14 cellular contexts compared by ENCODE assay signal in the genomic region with DNA sequence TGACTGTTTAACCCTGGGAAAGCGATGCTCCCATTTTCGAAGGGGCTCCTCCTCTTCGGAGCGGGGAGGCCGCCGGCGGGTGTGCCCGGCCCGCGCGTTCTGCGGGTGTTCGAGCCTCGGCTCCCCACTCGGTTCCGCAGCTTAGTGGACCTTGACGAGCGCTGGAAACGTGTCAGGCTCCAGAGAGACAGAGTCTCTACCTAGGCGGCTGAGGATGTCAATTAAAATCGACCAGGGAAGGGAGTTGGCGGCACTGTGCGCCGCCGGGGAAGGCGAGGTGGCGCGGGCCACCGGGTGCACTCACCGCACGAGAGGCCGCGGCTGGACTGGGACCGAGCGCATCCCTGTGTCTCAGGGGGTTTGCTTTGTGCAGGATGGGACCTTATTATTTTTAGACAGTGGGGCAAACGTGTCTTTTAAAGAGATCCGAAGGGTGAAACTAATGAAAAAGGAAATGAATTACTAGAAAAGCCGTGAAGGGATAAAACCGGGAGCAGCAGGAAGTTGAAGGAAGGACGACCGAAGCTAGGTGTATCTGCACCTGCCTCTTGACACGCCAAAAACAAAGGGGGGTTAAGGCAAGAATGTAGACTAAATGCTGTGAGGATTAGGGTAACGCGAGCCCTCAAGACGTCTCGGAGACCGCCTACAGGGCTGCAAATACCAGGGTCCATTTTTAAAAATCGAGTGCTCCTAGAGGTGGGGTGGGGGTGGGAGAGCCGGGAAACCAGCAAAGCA. TPM values are rescaled to one million over a fixed set of nuclear protein-coding genes. Genes with fewer than 3 reads are reported as not detected.
DNase-seq lines count a peak whose midpoint lies in the region; ATAC-seq and TF ChIP-seq lines count a peak whose summit lies in the region.
"Had no signal": no experiment of that assay in that cellular context is flagged by ENCODE, and none has a peak within 500 bp of the region (broad histone marks: within the 10 kb centered on the region; RNA-seq: fewer than 3 reads in every experiment).

No MANE protein-coding gene starts in this region.

- ATAC-seq in Panc1 (no peak), right lobe of liver (no peak), HG02840 (IDR thresholded peaks at IDR 0.05; ENCODE audit: low FRiP score, unreplicated experiment) (no peak)

- CTCF ChIA-PET in Panc1 (lab: Charles Lee) = no interaction called here

- TF ChIP-seq CTCF in Panc1 (IDR thresholded peaks at IDR 0.05) (no peak), spleen (IDR thresholded peaks at IDR 0.05 in 8 of 11, conservative IDR thresholded peaks at IDR 0.05 in 3 of 11) (no peak), right lobe of liver (IDR thresholded peaks at IDR 0.05) (no peak)

- DNase-seq in activated effector memory CD4-positive, alpha-beta T cell treated with anti-CD3 and anti-CD28 coated beads, Interleukin-2, amount 50 U/mL, for 16 hours = peak; percentile 60
- DNase-seq in activated effector memory CD4-positive, alpha-beta T cell treated with Interleukin-2 at 50 U/mL for 16 hours = no peak
- DNase-seq in Panc1 (ENCODE audit: low read depth, low spot score) (no peak), spleen (no peak), right lobe of liver (no peak)
- no peak for DNase-seq in activated CD4-positive, CD25-positive, alpha-beta regulatory T cell treated with anti-CD3 and anti-CD28 coated beads, Interleukin-2, amount 50 U/mL, for 72 hours
- DNase-seq: BE2C; NCI-H1930; stimulated activated CD4-positive, alpha-beta T cell treated with anti-CD3 and anti-CD28 coated beads, Interleukin-2, amount 100 ng/mL, for 48 hours had no signal

- H3K36me3 ChIP-seq in Panc1 (ENCODE audit: control insufficient read depth, insufficient read depth, low read length) (no peaks in the 10 kb centered on the region; the same call in 1 of the 2 replicates), spleen (no peaks in the 10 kb centered on the region), right lobe of liver (no peaks in the 10 kb centered on the region)
- H3K36me3 ChIP-seq: BE2C, SJSA1 had no signal

- peaks cover 31% of the 10 kb centered on the region for H3K27me3 ChIP-seq in Panc1 (ENCODE audit: control insufficient read depth, insufficient read depth, low read length)
- H3K27me3 ChIP-seq in spleen (replicated peaks in 1 of 7) = peaks cover 11 to 100% (median 98%) of the 10 kb centered on the region in 7 donors
- peaks cover 0 to 81% of the 10 kb centered on the region in 2 donors for H3K27me3 ChIP-seq in right lobe of liver

- in situ Hi-C loops in Panc1 (cut with HindIII; ENCODE audit: low pct_unique_long_range_greater_than_20kb, low sequenced_read_pairs) = no loop called here

- BruUV-seq in Panc1 (replicated peaks; lab: Mats Ljungman, UMichigan) = no TSS peak

- WGBS in spleen, 5 donors = 6 to 9% (median 8%) methylated on average over 44 to 49 of the region's 49 CpGs
- WGBS in right lobe of liver (ENCODE audit: insufficient coverage, low coverage, low lambda C conversion rate, missing lambda C conversion rate) = 6% methylated on average over 37 of the region's 49 CpGs

- peak overlapping the region; percentile 42 to 55 for H3K4me3 ChIP-seq in Panc1 (ENCODE audit: low read depth in 2 of 2, low read length in 2 of 2)
- H3K4me3 ChIP-seq in iPS-11a (ENCODE audit: low read depth, low read length) = peak overlapping the region; percentile 13
- peak overlapping the region in 6 of 8 donors; percentile 3 to 51 (median 14) for H3K4me3 ChIP-seq in spleen
- no peak overlapping the region for H3K4me3 ChIP-seq in right lobe of liver
- H3K4me3 ChIP-seq: SJSA1 had no signal

- no peak overlapping the region for H3K27ac ChIP-seq in Panc1 (ENCODE audit: low read length)
- no peak overlapping the region for H3K27ac ChIP-seq in spleen
- H3K27ac ChIP-seq in right lobe of liver = no peak overlapping the region
- H3K27ac ChIP-seq: dorsolateral prefrontal cortex, SJSA1 had no signal

- POLR2A ChIA-PET in Panc1 (lab: Charles Lee) = interaction anchor here (0.6 to 1.0 kb wide), 2 partner anchors 118 to 266 kb away, joined by 4 to 11 read pairs; a partner anchor contains a TSS

- TF ChIP-seq POLR2A in spleen (IDR thresholded peaks at IDR 0.05) = no peak
- TF ChIP-seq POLR2A in right lobe of liver (IDR thresholded peaks at IDR 0.05) = no peak

- intact Hi-C loops in Panc1 (cut with micrococcal nuclease; ENCODE audit: unreplicated experiment) (no loop called here), spleen (cut with DNase I; ENCODE audit: low total_unique reads) (no loop called here), right lobe of liver (cut with DNase I) (no loop called here)

- peaks cover 11% of the 10 kb centered on the region for H3K4me1 ChIP-seq in Panc1 (ENCODE audit: control insufficient read depth, insufficient read depth, low read length)
- H3K4me1 ChIP-seq in spleen = peaks cover 32 to 65% (median 52%) of the 10 kb centered on the region in 6 donors
- peaks cover 0 to 28% (median 11%) of the 10 kb centered on the region in 4 donors for H3K4me1 ChIP-seq in right lobe of liver
- H3K4me1 ChIP-seq: BE2C had no signal

- H3K9me3 ChIP-seq in Panc1 (ENCODE audit: control insufficient read depth, insufficient read depth, low read depth, low read length) (no peaks in the 10 kb centered on the region), spleen (no peaks in the 10 kb centered on the region), right lobe of liver (no peaks in the 10 kb centered on the region)

RNA-seq across cellular contexts. Expression of a gene that starts 5.6 kb away (rescaled TPM):
- total RNA-seq in Panc1 (2021; ENCODE audit: unreplicated experiment) = 0.72 TPM
- 1.4 TPM for polyA plus RNA-seq in Panc1 (2012; ENCODE audit: insufficient read length)
- 1 to 10 TPM in 1 of 7 donors, under 1 TPM in 1, not detected in 5; 0.68 to 2.0 TPM for total RNA-seq in spleen
- under 1 TPM; 0.02 to 0.03 (median 0.02) TPM for polyA plus RNA-seq in spleen
- total RNA-seq in right lobe of liver = not detected
- total RNA-seq: aorta had no signal

Comparison
In these comparisons a context has a peak if more than half of its experiments do, and no peak if none do; other contexts are left out.
1. H3K4me3 ChIP-seq: peak in Panc1 (2 of 2), iPS-11a (single experiment) and spleen (6 of 8); none in right lobe of liver (0 of 3).